In the genomic region with DNA sequence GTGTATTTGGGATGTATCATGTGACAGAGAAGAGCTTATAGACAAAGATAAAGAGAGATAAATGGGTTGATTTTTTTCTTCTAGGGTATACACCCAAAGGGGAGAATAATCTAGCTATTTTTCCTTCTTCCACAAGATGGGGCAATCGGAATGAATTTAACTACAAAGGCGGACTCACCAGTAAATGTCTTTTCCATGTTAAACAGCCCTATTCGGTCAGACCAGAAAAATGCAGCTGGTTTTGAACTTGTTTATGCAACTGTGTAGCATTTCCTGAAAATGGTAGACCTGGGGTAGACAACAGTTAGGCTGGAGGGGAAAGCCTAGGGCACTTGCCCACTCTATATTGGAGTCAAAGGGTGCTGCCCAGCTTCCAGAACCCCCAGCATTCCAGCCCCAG, we compare ENCODE assay signal across 9 cellular contexts.
A peak's percentile ranks its signal among the peaks of the same experiment; 100 is the strongest.
DNase-seq lines count a peak whose midpoint lies in the region; ATAC-seq and TF ChIP-seq lines count a peak whose summit lies in the region.
"Had no signal": no experiment of that assay in that cellular context is flagged by ENCODE, and none has a peak within 500 bp of the region (broad histone marks: within the 10 kb centered on the region; RNA-seq: fewer than 3 reads in every experiment).

No MANE protein-coding gene starts in this region.

- DNase-seq in HFFc6: peak; percentile 35
- peak; percentile 54 for DNase-seq in NCI-H748 treated with DMSO at 0.1 percent for 48 hours (lab: John Stamatoyannopoulos, UW)
- DNase-seq in fibroblast of peridontal ligament (ENCODE audit: extremely low read depth): peak; percentile 0
- DNase-seq in sciatic nerve (ENCODE audit: low spot score): no peak
- DNase-seq in activated T-helper 2 cell treated with anti-CD3 and anti-CD28 coated beads, Interferon-gamma antibody, Interleukin-2, Interleukin-4, amounts not matched to agents 10 μg/mL and 5 μg/mL and 100 μg/mL, durations not matched to agents 14 hours and 24 hours and 36 hours (ENCODE audit: low spot score): no peak
- DNase-seq: activated CD4-positive, alpha-beta memory T cell treated with anti-CD3 and anti-CD28 coated beads for 36 hours had no signal

- H3K27ac Mint-ChIP-seq in HFFc6: no peak overlapping the region
- no peak overlapping the region for H3K27ac Mint-ChIP-seq in activated T-helper 2 cell treated with anti-CD3 and anti-CD28 coated beads, Interferon-gamma antibody, Interleukin-2, Interleukin-4, amounts not matched to agents 10 μg/mL and 5 μg/mL and 100 μg/mL, durations not matched to agents 14 hours and 24 hours and 36 hours
- H3K27ac Mint-ChIP-seq: activated CD4-positive, alpha-beta memory T cell treated with anti-CD3 and anti-CD28 coated beads for 36 hours had no signal

- H3K27me3 Mint-ChIP-seq in HFFc6 (ENCODE audit: insufficient read depth): no peaks in the 10 kb centered on the region
- no peaks in the 10 kb centered on the region for H3K27me3 Mint-ChIP-seq in activated T-helper 2 cell treated with anti-CD3 and anti-CD28 coated beads, Interferon-gamma antibody, Interleukin-2, Interleukin-4, amounts not matched to agents 10 μg/mL and 5 μg/mL and 100 μg/mL, durations not matched to agents 14 hours and 24 hours and 36 hours (ENCODE audit: low read depth)
- H3K27me3 Mint-ChIP-seq: activated CD4-positive, alpha-beta memory T cell treated with anti-CD3 and anti-CD28 coated beads for 36 hours had no signal

- peak; percentile 59 for ATAC-seq in sciatic nerve
- no peak for ATAC-seq in HG02798 (IDR thresholded peaks at IDR 0.05; ENCODE audit: poor library complexity, unreplicated experiment)
- ATAC-seq in GM21529 (IDR thresholded peaks at IDR 0.05; ENCODE audit: unreplicated experiment): no peak
- ATAC-seq in GM18511 (IDR thresholded peaks at IDR 0.05; ENCODE audit: unreplicated experiment): no peak

- H3K36me3 Mint-ChIP-seq in HFFc6 (ENCODE audit: low read depth): no peaks in the 10 kb centered on the region
- no peaks in the 10 kb centered on the region for H3K36me3 Mint-ChIP-seq in activated T-helper 2 cell treated with anti-CD3 and anti-CD28 coated beads, Interferon-gamma antibody, Interleukin-2, Interleukin-4, amounts not matched to agents 10 μg/mL and 5 μg/mL and 100 μg/mL, durations not matched to agents 14 hours and 24 hours and 36 hours (ENCODE audit: low read depth)
- H3K36me3 Mint-ChIP-seq: activated CD4-positive, alpha-beta memory T cell treated with anti-CD3 and anti-CD28 coated beads for 36 hours had no signal

- no peak overlapping the region for H3K4me3 Mint-ChIP-seq in HFFc6
- no peak overlapping the region for H3K4me3 Mint-ChIP-seq in activated T-helper 2 cell treated with anti-CD3 and anti-CD28 coated beads, Interferon-gamma antibody, Interleukin-2, Interleukin-4, amounts not matched to agents 10 μg/mL and 5 μg/mL and 100 μg/mL, durations not matched to agents 14 hours and 24 hours and 36 hours (ENCODE audit: low read depth)
- H3K4me3 Mint-ChIP-seq: activated CD4-positive, alpha-beta memory T cell treated with anti-CD3 and anti-CD28 coated beads for 36 hours had no signal

- no peaks in the 10 kb centered on the region for H3K4me1 Mint-ChIP-seq in HFFc6 (ENCODE audit: low read depth)
- H3K4me1 Mint-ChIP-seq in activated T-helper 2 cell treated with anti-CD3 and anti-CD28 coated beads, Interferon-gamma antibody, Interleukin-2, Interleukin-4, amounts not matched to agents 10 μg/mL and 5 μg/mL and 100 μg/mL, durations not matched to agents 14 hours and 24 hours and 36 hours (ENCODE audit: low read depth): no peaks in the 10 kb centered on the region

- intact Hi-C loops in sciatic nerve (cut with DNase I): no loop called here
- intact Hi-C loops in activated T-helper 2 cell treated with anti-CD3 and anti-CD28 coated beads, Interferon-gamma antibody, Interleukin-2, Interleukin-4, amounts not matched to agents 10 μg/mL and 5 μg/mL and 100 μg/mL, durations not matched to agents 14 hours and 24 hours and 36 hours (cut with micrococcal nuclease): no loop called here

- H3K9me3 Mint-ChIP-seq in HFFc6: peaks cover 16% of the 10 kb centered on the region
- H3K9me3 Mint-ChIP-seq in activated T-helper 2 cell treated with anti-CD3 and anti-CD28 coated beads, Interferon-gamma antibody, Interleukin-2, Interleukin-4, amounts not matched to agents 10 μg/mL and 5 μg/mL and 100 μg/mL, durations not matched to agents 14 hours and 24 hours and 36 hours: peaks cover 7% of the 10 kb centered on the region

- TF ChIP-seq CTCF in HFFc6 (IDR thresholded peaks at IDR 0.05): peak; percentile 29; the same call in 1 of the 2 replicates

Comparison
In these comparisons a context has a peak if more than half of its experiments do, and no peak if none do; other contexts are left out.
1. DNase-seq: peak in HFFc6 (single experiment), NCI-H748 treated with DMSO at 0.1 percent for 48 hours (single experiment) and fibroblast of peridontal ligament (single experiment); none in sciatic nerve (single experiment) and activated T-helper 2 cell treated with anti-CD3 and anti-CD28 coated beads, Interferon-gamma antibody, Interleukin-2, Interleukin-4, amounts not matched to agents 10 μg/mL and 5 μg/mL and 100 μg/mL, durations not matched to agents 14 hours and 24 hours and 36 hours (single experiment).